ENCODE assay signal across 26 cellular contexts in genomic region chr20:60074276-60074675, GRCh38.
"Had no signal": no experiment of that assay in that cellular context is flagged by ENCODE, and none has a peak within 500 bp of the region (broad histone marks: within the 10 kb centered on the region; RNA-seq: fewer than 3 reads in every experiment).

No MANE protein-coding gene starts in this region.

- H3K27me3 ChIP-seq: hepatocyte, spleen, tibial nerve, uterus had no signal

- H3K4me1 ChIP-seq: pancreas, prostate gland, uterus had no signal

- H3K27ac Mint-ChIP-seq: mesothelial cell of epicardium; naive B cell; nephron; stimulated activated memory B cell treated with anti-CD40 and anti-IgM and Interleukin-4, amounts not matched to agents 10 μg/mL and 1 μg/mL and 100 μg/mL, for 72 hours; stimulated activated naive CD8-positive, alpha-beta T cell treated with anti-CD3 and anti-CD28 coated beads, Interleukin-15, amount 100 ng/mL, for 72 hours; type B pancreatic cell had no signal

- H3K9me3 ChIP-seq: pancreas, prostate gland, tibial nerve, uterus had no signal

- H3K27me3 Mint-ChIP-seq: naive B cell; stimulated activated memory B cell treated with anti-CD40 and anti-IgM and Interleukin-4, amounts not matched to agents 10 μg/mL and 1 μg/mL and 100 μg/mL, for 72 hours; stimulated activated naive CD8-positive, alpha-beta T cell treated with anti-CD3 and anti-CD28 coated beads, Interleukin-15, amount 100 ng/mL, for 72 hours had no signal

- ATAC-seq: left colon; pancreas; right cardiac atrium; sciatic nerve; stimulated activated memory B cell treated with anti-CD40 and anti-IgM and Interleukin-4, amounts not matched to agents 10 μg/mL and 1 μg/mL and 100 μg/mL, for 72 hours; stimulated activated naive CD8-positive, alpha-beta T cell treated with anti-CD3 and anti-CD28 coated beads, Interleukin-15, amount 100 ng/mL, for 72 hours had no signal

- H3K36me3 Mint-ChIP-seq: mesothelial cell of epicardium; naive B cell; stimulated activated memory B cell treated with anti-CD40 and anti-IgM and Interleukin-4, amounts not matched to agents 10 μg/mL and 1 μg/mL and 100 μg/mL, for 72 hours; type B pancreatic cell had no signal

- H3K4me3 Mint-ChIP-seq: mesothelial cell of epicardium; naive B cell; nephron; neural crest cell; stimulated activated memory B cell treated with anti-CD40 and anti-IgM and Interleukin-4, amounts not matched to agents 10 μg/mL and 1 μg/mL and 100 μg/mL, for 72 hours; stimulated activated naive CD8-positive, alpha-beta T cell treated with anti-CD3 and anti-CD28 coated beads, Interleukin-15, amount 100 ng/mL, for 72 hours; type B pancreatic cell had no signal

- H3K9me3 Mint-ChIP-seq: naive B cell; stimulated activated memory B cell treated with anti-CD40 and anti-IgM and Interleukin-4, amounts not matched to agents 10 μg/mL and 1 μg/mL and 100 μg/mL, for 72 hours; stimulated activated naive CD8-positive, alpha-beta T cell treated with anti-CD3 and anti-CD28 coated beads, Interleukin-15, amount 100 ng/mL, for 72 hours; type B pancreatic cell had no signal

- H3K4me1 Mint-ChIP-seq: naive B cell; stimulated activated memory B cell treated with anti-CD40 and anti-IgM and Interleukin-4, amounts not matched to agents 10 μg/mL and 1 μg/mL and 100 μg/mL, for 72 hours; stimulated activated naive CD8-positive, alpha-beta T cell treated with anti-CD3 and anti-CD28 coated beads, Interleukin-15, amount 100 ng/mL, for 72 hours had no signal

- H3K4me3 ChIP-seq: hepatocyte, left ventricle myocardium inferior, lung, pancreas, prostate gland, spleen, tibial nerve, uterus had no signal

- DNase-seq: kidney; left colon; left ventricle myocardium inferior; mesendoderm; naive B cell; nucleus accumbens; pancreas; retina; right cardiac atrium; small intestine; spleen; stimulated activated CD4-positive, alpha-beta T cell treated with anti-CD3 and anti-CD28 coated beads, Interleukin-4, amount 100 ng/mL, for 24 hours; stimulated activated naive CD4-positive, alpha-beta T cell treated with Interleukin-2 at 50 U/mL for 16 hours; stimulated activated naive CD8-positive, alpha-beta T cell treated with anti-CD3 and anti-CD28 coated beads, Interleukin-15, amount 100 ng/mL, for 72 hours; substantia nigra; uterus had no signal

- H3K27ac ChIP-seq: hepatocyte, left ventricle myocardium inferior, pancreas, prostate gland, spleen, tibial nerve, uterus had no signal

- H3K36me3 ChIP-seq: left ventricle myocardium inferior, pancreas, prostate gland, spleen, tibial nerve, uterus had no signal
